ENCODE assay signal across 1 cellular context in genomic region chr2:205654878-205655601, GRCh38.
TF ChIP-seq lines count a peak whose summit lies in the region.

No MANE protein-coding gene starts in this region.

TF ChIP-seq in HepG2, 621 proteins besides CTCF, POLR2A, EP300 and RAD21 (continued from another document):
- TF ChIP-seq EED (CRISPR knock-in tag; IDR thresholded peaks at IDR 0.05) (no peak), PRDM10 (CRISPR knock-in tag; IDR thresholded peaks at IDR 0.05; ENCODE audit: low read depth) (no peak), E2F1 (CRISPR knock-in tag; IDR thresholded peaks at IDR 0.05) (no peak), ARHGAP35 (CRISPR knock-in tag; IDR thresholded peaks at IDR 0.05; ENCODE audit: borderline replicate concordance) (no peak), MAF1 (CRISPR knock-in tag; IDR thresholded peaks at IDR 0.05; ENCODE audit: borderline replicate concordance) (no peak), ZFP82 (CRISPR knock-in tag; IDR thresholded peaks at IDR 0.05; ENCODE audit: borderline replicate concordance) (no peak), CBX5 (CRISPR knock-in tag; IDR thresholded peaks at IDR 0.05; ENCODE audit: borderline replicate concordance) (no peak)
